In the genomic region with DNA sequence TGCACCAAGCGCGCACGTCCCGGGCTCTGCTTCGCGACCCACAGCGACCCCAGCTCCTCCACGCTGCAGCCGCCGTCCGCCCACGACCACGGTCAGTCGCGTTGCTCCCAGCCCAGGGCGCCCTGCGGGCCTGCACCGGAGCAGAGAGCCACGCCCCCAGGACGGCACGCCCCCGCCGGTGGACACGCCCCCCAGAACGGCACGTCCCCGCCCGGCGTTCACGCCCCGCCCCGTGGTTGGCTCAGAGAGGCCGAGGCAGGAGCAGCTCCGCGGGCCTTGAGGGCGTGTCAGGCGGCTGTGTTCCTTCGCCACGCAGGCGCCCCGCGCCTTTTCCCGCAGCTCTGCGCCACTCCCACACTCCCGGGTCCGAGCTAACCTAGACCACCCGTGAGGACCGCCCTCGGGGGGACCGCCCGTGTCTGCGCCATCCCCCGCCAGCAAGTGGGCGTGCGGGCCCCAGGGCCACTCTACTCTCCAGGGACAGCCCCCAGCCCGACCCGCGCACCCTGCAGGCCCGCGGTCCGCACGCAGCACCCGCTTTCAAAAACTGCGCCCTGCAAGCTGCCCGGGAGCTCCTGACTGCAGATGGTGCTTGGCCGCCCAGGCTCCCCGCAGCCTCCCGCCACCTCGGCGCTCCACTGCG, we compare ENCODE assay signal across 8 cellular contexts. TPM values are rescaled to one million over a fixed set of nuclear protein-coding genes. Genes with fewer than 3 reads are reported as not detected.
DNase-seq lines count a peak whose midpoint lies in the region; ATAC-seq and TF ChIP-seq lines count a peak whose summit lies in the region.

A gene with protein sequence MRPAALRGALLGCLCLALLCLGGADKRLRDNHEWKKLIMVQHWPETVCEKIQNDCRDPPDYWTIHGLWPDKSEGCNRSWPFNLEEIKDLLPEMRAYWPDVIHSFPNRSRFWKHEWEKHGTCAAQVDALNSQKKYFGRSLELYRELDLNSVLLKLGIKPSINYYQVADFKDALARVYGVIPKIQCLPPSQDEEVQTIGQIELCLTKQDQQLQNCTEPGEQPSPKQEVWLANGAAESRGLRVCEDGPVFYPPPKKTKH (minus strand): TSS at position 107 of the 643 bp plus-strand sequence. CDS start 368 bp downstream, outside the sequence.

- peak; percentile 97 for DNase-seq in GM23248
- DNase-seq in Kasumi-1 (lab: John Stamatoyannopoulos, UW) = peak; percentile 83 to 86
- peak; percentile 98 for DNase-seq in activated T-helper 9 cell treated with anti-CD3 and anti-CD28 coated beads, Interleukin-2, amount 50 U/mL, for 16 hours (ENCODE audit: low read depth)
- peak; percentile 80 for DNase-seq in fibroblast of peridontal ligament (ENCODE audit: extremely low read depth)
- DNase-seq in stimulated activated naive CD8-positive, alpha-beta T cell treated with anti-CD3 and anti-CD28 coated beads, Interleukin-15, Interleukin-2, amounts not matched to agents 100 U/mL and 50 U/mL, for 24 hours = peak; percentile 100

- peaks cover 38% of the 10 kb centered on the region for H3K4me1 Mint-ChIP-seq in nephron

- peaks cover 14% of the 10 kb centered on the region for H3K36me3 Mint-ChIP-seq in nephron (ENCODE audit: low read depth)

- peak within 1 kb of the TSS; percentile 82 to 90 (median 86) for H3K27ac Mint-ChIP-seq in nephron

- H3K79me2 ChIP-seq in DOHH2 (ENCODE audit: control insufficient read depth, low read length) = peaks cover 45% of the 10 kb centered on the region
- H3K79me2 ChIP-seq in GM23248 (ENCODE audit: insufficient read depth) = no peaks in the 10 kb centered on the region

- H3K27ac ChIP-seq in DOHH2 (ENCODE audit: low read depth, low read length) = peak within 1 kb of the TSS; percentile 95
- H3K27ac ChIP-seq in GM23248 = peak within 1 kb of the TSS; percentile 35

- WGBS in GM23248 (ENCODE audit: low coverage in 1 of 2, low lambda C conversion rate in 2 of 2, missing lambda C conversion rate in 2 of 2), 2 experiments = 0 to 1% methylated on average over 33 to 57 of the region's 71 CpGs

- in situ Hi-C loops in GM23248 (cut with MboI) = no loop called here

- H3K4me2 ChIP-seq in DOHH2 (ENCODE audit: low read length) = peak within 1 kb of the TSS; percentile 88
- H3K4me2 ChIP-seq in GM23248 (ENCODE audit: unreplicated experiment) = peak within 1 kb of the TSS; percentile 92

- peak within 1 kb of the TSS; percentile 90 to 91 (median 91) for H3K4me3 Mint-ChIP-seq in nephron

- peak; percentile 89 for TF ChIP-seq POLR2A in Raji (IDR thresholded peaks at IDR 0.05; ENCODE audit: insufficient read depth, low read depth, low read length)

- H3K4me3 ChIP-seq in DOHH2 (ENCODE audit: low read length) (peak within 1 kb of the TSS; percentile 75), GM23248 (peak within 1 kb of the TSS; percentile 86)

- H3K9me3 Mint-ChIP-seq in nephron = no peaks in the 10 kb centered on the region

- H3F3A ChIP-seq in DOHH2 (ENCODE audit: control insufficient read depth, insufficient read depth) (peaks cover 38% of the 10 kb centered on the region), GM23248 (ENCODE audit: insufficient read depth) (no peaks in the 10 kb centered on the region)

- no peaks in the 10 kb centered on the region for H3K27me3 Mint-ChIP-seq in nephron (ENCODE audit: low read depth)

- H3K9me2 ChIP-seq in DOHH2 (replicated peaks; ENCODE audit: control insufficient read depth, low read length) = no peaks in the 10 kb centered on the region
- H3K9me2 ChIP-seq in GM23248 (ENCODE audit: insufficient read depth) = no peaks in the 10 kb centered on the region

- H2AFZ ChIP-seq in GM23248 = peak within 1 kb of the TSS; percentile 98

- no peaks in the 10 kb centered on the region for H3K9me3 ChIP-seq in DOHH2 (ENCODE audit: control insufficient read depth, insufficient read depth, low read length)
- no peaks in the 10 kb centered on the region for H3K9me3 ChIP-seq in GM23248 (ENCODE audit: low read depth)

- no peaks in the 10 kb centered on the region for H3K27me3 ChIP-seq in DOHH2 (ENCODE audit: control insufficient read depth, low read length)
- H3K27me3 ChIP-seq in GM23248 (replicated peaks; ENCODE audit: insufficient read depth) = no peaks in the 10 kb centered on the region

- H3K36me3 ChIP-seq in DOHH2 (ENCODE audit: control insufficient read depth, low read length) (peaks cover 19% of the 10 kb centered on the region), GM23248 (ENCODE audit: low read depth) (no peaks in the 10 kb centered on the region)

- TF ChIP-seq CTCF in DOHH2 (IDR thresholded peaks at IDR 0.05; ENCODE audit: low read depth, low read length, poor library complexity, severe bottlenecking) (no peak), nephron (IDR thresholded peaks at IDR 0.05; ENCODE audit: unreplicated experiment in 3 of 3) (no peak)

- peak within 1 kb of the TSS; percentile 87 for H3K9ac ChIP-seq in GM23248

- ATAC-seq in stimulated activated naive CD8-positive, alpha-beta T cell treated with anti-CD3 and anti-CD28 coated beads, Interleukin-15, Interleukin-2, amounts not matched to agents 100 U/mL and 50 U/mL, for 24 hours = peak; percentile 86

- H3K4me1 ChIP-seq in DOHH2 (ENCODE audit: control insufficient read depth, low read length) (peaks cover 83% of the 10 kb centered on the region), GM23248 (ENCODE audit: insufficient read depth) (no peaks in the 10 kb centered on the region)

- H4K20me1 ChIP-seq in DOHH2 (ENCODE audit: control insufficient read depth, insufficient read depth, low read depth, low read length) (no peaks in the 10 kb centered on the region), GM23248 (ENCODE audit: insufficient read depth) (no peaks in the 10 kb centered on the region)

RNA-seq across cellular contexts. Expression of the gene that starts here (rescaled TPM):
- 23.5 and 34.4 TPM in 2 replicates for total RNA-seq in GM23248 (2014; rRNA removed; shearing (Covaris generic))
- polyA plus RNA-seq in GM23248 (2016; fragmentation: Nextera tagmentation; extraction: Ambion mirVana) = 26.8 and 28.9 TPM in 2 replicates

Comparison
In these comparisons a context has a peak if more than half of its experiments do, and no peak if none do; other contexts are left out.
1. Peak in every context shown above with its lines: DNase-seq, ATAC-seq, H3K4me3 ChIP-seq and H3K27ac ChIP-seq.